In the genomic region with DNA sequence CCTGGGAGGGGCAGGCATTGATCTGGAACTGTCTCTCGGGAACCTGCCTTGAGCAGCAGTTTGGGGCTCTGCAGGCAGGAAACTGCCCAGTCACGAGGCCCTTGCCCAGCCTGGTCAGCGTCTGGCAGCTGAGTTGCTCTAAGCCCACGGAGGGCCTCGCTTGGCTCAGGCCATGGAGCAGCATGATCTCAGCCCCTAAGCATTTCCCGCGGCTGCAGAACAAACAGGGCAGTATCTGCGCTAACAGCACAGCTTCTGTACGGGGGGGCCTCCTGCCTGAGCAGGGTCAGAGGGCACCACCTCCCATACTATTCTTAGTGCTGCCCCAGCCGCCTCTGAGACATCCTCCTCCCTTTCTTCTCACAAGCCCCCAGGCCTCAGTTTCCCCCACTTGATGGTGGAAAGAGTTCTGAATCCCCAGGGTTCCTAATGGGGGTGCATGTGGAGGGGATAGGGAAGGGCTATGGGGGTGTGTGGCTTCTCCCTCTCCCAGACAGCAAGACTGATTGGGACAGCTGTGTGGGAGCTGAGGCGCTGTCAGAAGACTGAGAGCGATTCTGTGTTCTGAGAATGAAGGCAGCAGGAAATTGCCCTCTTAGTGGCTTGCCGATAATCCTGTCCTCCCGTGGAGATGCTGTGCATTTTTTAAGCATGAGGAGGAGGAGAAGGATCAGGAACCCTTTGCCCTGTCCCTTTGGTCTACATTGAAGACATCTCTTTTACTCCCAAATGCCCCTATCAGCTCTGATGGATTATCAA, we compare ENCODE assay signal across 1 cellular context.
TF ChIP-seq lines count a peak whose summit lies in the region.

No MANE protein-coding gene starts in this region.

TF ChIP-seq in K562, 482 proteins besides CTCF, POLR2A, EP300 and RAD21 (continued from another document):
- TF ChIP-seq TOE1 (IDR thresholded peaks at IDR 0.05; ENCODE audit: borderline replicate concordance) (no peak), TOE1 (CRISPR knock-in tag; IDR thresholded peaks at IDR 0.05; ENCODE audit: borderline replicate concordance, low read depth) (no peak), HOXB6 (CRISPR knock-in tag; IDR thresholded peaks at IDR 0.05; ENCODE audit: borderline replicate concordance) (no peak), DIDO1 (tag; IDR thresholded peaks at IDR 0.05; ENCODE audit: low read depth) (no peak), ZBTB7A (IDR thresholded peaks at IDR 0.05; ENCODE audit: borderline replicate concordance, control insufficient read depth, low read depth, low read length) (no peak), HMG20A (CRISPR knock-in tag; conservative IDR thresholded peaks at IDR 0.05) (no peak)
